8 cellular contexts compared by ENCODE assay signal in genomic region chr19:46715620-46716012, GRCh38. TPM values are rescaled to one million over a fixed set of nuclear protein-coding genes. Genes with fewer than 3 reads are reported as not detected.
DNase-seq lines count a peak whose midpoint lies in the region; ATAC-seq and TF ChIP-seq lines count a peak whose summit lies in the region.

No MANE protein-coding gene starts in this region.

- H3K36me3 ChIP-seq in kidney epithelial cell (ENCODE audit: control insufficient read depth, insufficient read depth, low read length) (peaks cover 2% of the 10 kb centered on the region), subcutaneous abdominal adipose tissue (ENCODE audit: control insufficient read depth in 5 of 5, insufficient read depth in 5 of 5, low read length in 5 of 5) (peaks cover 0 to 23% (median 17%) of the 10 kb centered on the region in 5 donors)

- ATAC-seq in GM21717 (IDR thresholded peaks at IDR 0.05; ENCODE audit: unreplicated experiment): no peak

- no peaks in the 10 kb centered on the region for H3K9me3 Mint-ChIP-seq in T-helper 1 cell treated with Interleukin-12 subunit alpha and Interleukin-12 subunit beta and Interleukin-4 antibody, amounts not matched to agents 30 μg/mL and 1 μg/mL, for 36 hours
- no peaks in the 10 kb centered on the region for H3K9me3 Mint-ChIP-seq in activated naive CD8-positive, alpha-beta T cell treated with anti-CD3 and anti-CD28 coated beads for 36 hours

- H3K27me3 Mint-ChIP-seq in T-helper 1 cell treated with Interleukin-12 subunit alpha and Interleukin-12 subunit beta and Interleukin-4 antibody, amounts not matched to agents 30 μg/mL and 1 μg/mL, for 36 hours (ENCODE audit: low read depth): no peaks in the 10 kb centered on the region
- H3K27me3 Mint-ChIP-seq in activated naive CD8-positive, alpha-beta T cell treated with anti-CD3 and anti-CD28 coated beads for 36 hours: no peaks in the 10 kb centered on the region

- peak overlapping the region; percentile 86 for H3K27ac Mint-ChIP-seq in T-helper 1 cell treated with Interleukin-12 subunit alpha and Interleukin-12 subunit beta and Interleukin-4 antibody, amounts not matched to agents 30 μg/mL and 1 μg/mL, for 36 hours
- peak overlapping the region; percentile 94 for H3K27ac Mint-ChIP-seq in activated naive CD8-positive, alpha-beta T cell treated with anti-CD3 and anti-CD28 coated beads for 36 hours

- H3K27ac ChIP-seq in subcutaneous abdominal adipose tissue (ENCODE audit: low read depth, low read length): peak overlapping the region; percentile 93
- H3K27ac ChIP-seq in caudate nucleus (ENCODE audit: low read depth, low read length): no peak overlapping the region

- H3K4me3 Mint-ChIP-seq in T-helper 1 cell treated with Interleukin-12 subunit alpha and Interleukin-12 subunit beta and Interleukin-4 antibody, amounts not matched to agents 30 μg/mL and 1 μg/mL, for 36 hours: peak overlapping the region; percentile 96
- peak overlapping the region; percentile 95 for H3K4me3 Mint-ChIP-seq in activated naive CD8-positive, alpha-beta T cell treated with anti-CD3 and anti-CD28 coated beads for 36 hours

- DNase-seq in T-helper 1 cell: no peak
- no peak for DNase-seq in activated naive CD8-positive, alpha-beta T cell treated with anti-CD3 and anti-CD28 coated beads for 36 hours
- no peak for DNase-seq in kidney epithelial cell (ENCODE audit: low read depth)
- DNase-seq in caudate nucleus (lab: John Stamatoyannopoulos, UW): no peak
- no peak for DNase-seq in germinal center (ENCODE audit: low spot score)

- TF ChIP-seq CTCF in kidney epithelial cell (IDR thresholded peaks at IDR 0.05; ENCODE audit: insufficient read depth, low read length, poor library complexity, severe bottlenecking): no peak

- peak overlapping the region; percentile 81 to 90 (median 83) for H3K9ac ChIP-seq in subcutaneous abdominal adipose tissue (ENCODE audit: low read length in 5 of 5)

- peaks cover 36% of the 10 kb centered on the region for H3K4me1 Mint-ChIP-seq in T-helper 1 cell treated with Interleukin-12 subunit alpha and Interleukin-12 subunit beta and Interleukin-4 antibody, amounts not matched to agents 30 μg/mL and 1 μg/mL, for 36 hours (ENCODE audit: low read depth)
- peaks cover 37% of the 10 kb centered on the region for H3K4me1 Mint-ChIP-seq in activated naive CD8-positive, alpha-beta T cell treated with anti-CD3 and anti-CD28 coated beads for 36 hours

- H3K27me3 ChIP-seq in kidney epithelial cell (ENCODE audit: control insufficient read depth, insufficient read depth, low read length) (no peaks in the 10 kb centered on the region), subcutaneous abdominal adipose tissue (ENCODE audit: control insufficient read depth in 5 of 5, insufficient read depth in 4 of 5, low read length in 5 of 5) (no peaks in the 10 kb centered on the region)

- H3K4me3 ChIP-seq in kidney epithelial cell (ENCODE audit: low read depth, low read length) (peak overlapping the region; percentile 71), subcutaneous abdominal adipose tissue (ENCODE audit: low read depth in 1 of 5, low read length in 5 of 5) (peak overlapping the region; percentile 71 to 90 (median 82))

- H3K9me3 ChIP-seq in subcutaneous abdominal adipose tissue (ENCODE audit: control insufficient read depth in 5 of 5, low read length in 5 of 5): no peaks in the 10 kb centered on the region

- peaks cover 6 to 65% (median 63%) of the 10 kb centered on the region in 5 donors for H3K4me1 ChIP-seq in subcutaneous abdominal adipose tissue (ENCODE audit: control insufficient read depth in 5 of 5, insufficient read depth in 5 of 5, low read length in 5 of 5)

- peaks cover 33% of the 10 kb centered on the region for H3K36me3 Mint-ChIP-seq in T-helper 1 cell treated with Interleukin-12 subunit alpha and Interleukin-12 subunit beta and Interleukin-4 antibody, amounts not matched to agents 30 μg/mL and 1 μg/mL, for 36 hours (ENCODE audit: low read depth)
- H3K36me3 Mint-ChIP-seq in activated naive CD8-positive, alpha-beta T cell treated with anti-CD3 and anti-CD28 coated beads for 36 hours: peaks cover 22% of the 10 kb centered on the region

RNA-seq across cellular contexts. Expression of gene PRKD2, which starts 1.3 kb away (rescaled TPM):
- total RNA-seq in activated naive CD8-positive, alpha-beta T cell treated with anti-CD3 and anti-CD28 coated beads for 36 hours: 10 to 100 TPM; 68.6 to 76.2 TPM
- 52.4 and 63.6 TPM in 2 replicates for total RNA-seq in kidney epithelial cell

RNA-seq across cellular contexts. Expression of gene FKRP, which starts 30.2 kb away (rescaled TPM):
- 10 to 100 TPM; 17.3 to 18.8 TPM for total RNA-seq in activated naive CD8-positive, alpha-beta T cell treated with anti-CD3 and anti-CD28 coated beads for 36 hours
- total RNA-seq in kidney epithelial cell: 25.7 and 41.7 TPM in 2 replicates

RNA-seq across cellular contexts. Expression of gene STRN4, which starts 30.6 kb away (rescaled TPM):
- 10 to 100 TPM; 54.9 to 57.9 TPM for total RNA-seq in activated naive CD8-positive, alpha-beta T cell treated with anti-CD3 and anti-CD28 coated beads for 36 hours
- 111 and 117 TPM in 2 replicates for total RNA-seq in kidney epithelial cell

RNA-seq across cellular contexts. Expression of gene DACT3, which starts 54.6 kb away (rescaled TPM):
- total RNA-seq in activated naive CD8-positive, alpha-beta T cell treated with anti-CD3 and anti-CD28 coated beads for 36 hours: 1 to 10 TPM; 3.7 to 3.9 TPM
- 0.14 and 0.33 TPM in 2 replicates for total RNA-seq in kidney epithelial cell
